ENCODE assay signal across 1 cellular context in genomic region chr12:118015944-118016343, GRCh38.
TF ChIP-seq lines count a peak whose summit lies in the region.

No MANE protein-coding gene starts in this region.

TF ChIP-seq in endothelial cell of umbilical vein, 7 proteins besides CTCF, POLR2A, EP300 and RAD21:
- TF ChIP-seq JUN (IDR thresholded peaks at IDR 0.05; ENCODE audit: borderline replicate concordance, insufficient read depth, insufficient read length, low read depth) (no peak), EZH2 (IDR thresholded peaks at IDR 0.05; ENCODE audit: borderline replicate concordance, low read depth, low read length, severe bottlenecking) (no peak), POLR2AphosphoS5 (IDR thresholded peaks at IDR 0.05; ENCODE audit: insufficient read depth, low read depth, low read length) (no peak), FOS (IDR thresholded peaks at IDR 0.05; ENCODE audit: borderline replicate concordance, insufficient read depth, low read length) (no peak), MAX (IDR thresholded peaks at IDR 0.05; ENCODE audit: insufficient read depth, insufficient read length) (no peak)
TF ChIP-seq in endothelial cell of umbilical vein: peak in this region for 0.
